In the genomic region with DNA sequence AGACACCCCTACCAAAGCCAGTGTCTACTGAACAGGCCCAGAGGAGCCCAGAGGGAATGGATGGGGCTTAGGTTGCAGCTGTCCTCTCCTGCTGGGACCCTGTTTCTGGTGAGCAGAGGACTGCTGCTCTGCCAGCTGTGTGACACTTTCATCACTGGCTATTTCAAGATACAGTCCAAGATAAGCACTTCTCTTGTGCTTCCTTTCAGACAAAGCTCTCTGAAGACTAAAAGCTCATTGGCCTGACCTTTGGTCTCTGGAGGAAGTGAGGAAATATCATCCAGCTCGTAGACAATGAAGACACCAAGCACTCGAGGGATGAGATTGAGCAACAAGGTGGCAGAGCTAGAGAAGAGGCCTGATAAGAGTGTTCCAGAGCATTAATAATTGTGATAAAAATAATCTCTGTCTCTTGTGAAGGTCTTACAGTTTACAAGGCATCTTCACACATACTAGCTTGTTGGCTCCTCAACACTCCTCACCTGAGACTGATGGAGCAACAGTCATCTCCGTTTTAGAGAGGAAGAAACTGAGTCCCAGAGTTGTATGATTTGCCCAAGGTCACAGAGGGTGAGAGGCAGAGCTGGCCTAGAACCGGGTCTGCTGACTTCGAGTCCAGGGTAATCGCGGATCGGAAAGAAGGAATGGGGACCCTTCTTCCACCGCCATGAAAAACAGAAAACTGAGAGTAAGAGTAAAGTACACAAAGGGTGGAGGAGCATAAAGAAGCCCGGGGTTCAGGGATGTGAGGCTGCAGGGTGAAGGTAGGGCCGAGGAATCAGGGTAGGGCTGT, we compare ENCODE assay signal across 8 cellular contexts. TPM values are rescaled to one million over a fixed set of nuclear protein-coding genes. Genes with fewer than 3 reads are reported as not detected.
A peak's percentile ranks its signal among the peaks of the same experiment; 100 is the strongest.
DNase-seq lines count a peak whose midpoint lies in the region; ATAC-seq and TF ChIP-seq lines count a peak whose summit lies in the region.

No MANE protein-coding gene starts in this region.

- no peaks in the 10 kb centered on the region for H3F3A ChIP-seq in GM23338 (replicated peaks; ENCODE audit: low read depth)

- CTCF ChIA-PET in BJ (lab: Yijun Ruan, JAX) = interaction anchor here (0.6 to 12.7 kb wide), 31 partner anchors 9 to 389 kb away, joined by 3 to 308 read pairs (median 3); partner anchors contain the start of gene STMN1

- no peak for ATAC-seq in GM23338
- no peak for ATAC-seq in GM21825 (IDR thresholded peaks at IDR 0.05; ENCODE audit: unreplicated experiment)

- H3K27ac ChIP-seq in GM23338 (ENCODE audit: low read depth) (peak overlapping the region; percentile 17; the same call in 1 of the 2 replicates), mucosa of rectum (ENCODE audit: low read depth in 2 of 2, low read length in 2 of 2) (peak overlapping the region; percentile 84 to 86)

- TF ChIP-seq CTCF in BJ (IDR thresholded peaks at IDR 0.05; ENCODE audit: insufficient read depth, low read depth, low read length) (no peak), GM23338 (conservative IDR thresholded peaks at IDR 0.05; ENCODE audit: low read depth in 2 of 2) (no peak), epithelial cell of esophagus (IDR thresholded peaks at IDR 0.05; ENCODE audit: insufficient read depth, low read depth, low read length, missing control alignments) (no peak)

- H3K4me2 ChIP-seq in GM23338 = peak overlapping the region; percentile 74

- H4K20me1 ChIP-seq in GM23338 (replicated peaks; ENCODE audit: insufficient read depth) = no peaks in the 10 kb centered on the region

- POLR2A ChIA-PET in BJ (lab: Charles Lee) = interaction anchor here (0.6 to 1.7 kb wide), 7 partner anchors 39 to 177 kb away, joined by 3 to 22 read pairs (median 4); partner anchors contain the start of gene MTFR1L

- H3K27me3 ChIP-seq in BJ (ENCODE audit: control insufficient read depth, insufficient read depth, low read length) (no peaks in the 10 kb centered on the region), GM23338 (ENCODE audit: insufficient read depth) (no peaks in the 10 kb centered on the region), mucosa of rectum (ENCODE audit: control insufficient read depth in 2 of 2, insufficient read depth in 2 of 2, low read length in 2 of 2) (no peaks in the 10 kb centered on the region)

- H3K4me3 ChIP-seq in BJ (ENCODE audit: low read depth, low read length) (peak overlapping the region; percentile 49), GM23338 (peak overlapping the region; percentile 58), epithelial cell of esophagus (ENCODE audit: low read length) (peak overlapping the region; percentile 70), mucosa of rectum (ENCODE audit: low read length in 2 of 2) (peak overlapping the region; percentile 83 to 88)

- no peaks in the 10 kb centered on the region for H3K9me2 ChIP-seq in GM23338 (ENCODE audit: insufficient read depth)

- H3K36me3 Mint-ChIP-seq in GM23338 (ENCODE audit: low read depth) = no peaks in the 10 kb centered on the region

- no peaks in the 10 kb centered on the region for H3K9me3 Mint-ChIP-seq in GM23338

- H3K36me3 ChIP-seq in BJ (ENCODE audit: control insufficient read depth, insufficient read depth, low read length) (no peaks in the 10 kb centered on the region), GM23338 (ENCODE audit: insufficient read depth) (no peaks in the 10 kb centered on the region), mucosa of rectum (ENCODE audit: control insufficient read depth in 2 of 2, insufficient read depth in 2 of 2, low read length in 2 of 2) (peaks cover 0 to 3% of the 10 kb centered on the region in 2 donors)

- peak overlapping the region; percentile 73 to 81 for H3K9ac ChIP-seq in mucosa of rectum (ENCODE audit: low read depth in 1 of 2, low read length in 2 of 2)

- H3K27me3 Mint-ChIP-seq in GM23338 (ENCODE audit: insufficient read depth, low read depth, poor library complexity) = peaks cover 11% of the 10 kb centered on the region

- peak overlapping the region; percentile 45 for H2AFZ ChIP-seq in GM23338

- DNase-seq in BJ (ENCODE audit: low read depth) (no peak), GM23338 (ENCODE audit: low spot score) (no peak), SK-N-DZ (ENCODE audit: low spot score) (peak; percentile 70), epithelial cell of esophagus (ENCODE audit: low read depth) (peak; percentile 47)
- DNase-seq in stimulated activated CD4-positive, alpha-beta T cell treated with anti-CD3 and anti-CD28 coated beads, Interleukin-1b, Interleukin-23, amount 100 ng/mL, for 48 hours = no peak
- DNase-seq in stimulated activated CD4-positive, alpha-beta T cell treated with anti-CD3 and anti-CD28 coated beads, Interleukin-15, amount 100 ng/mL, for 24 hours = no peak

- H3K4me1 ChIP-seq in GM23338 (ENCODE audit: insufficient read depth) (peaks cover 14% of the 10 kb centered on the region), mucosa of rectum (ENCODE audit: control insufficient read depth in 2 of 2, insufficient read depth in 2 of 2, low read length in 2 of 2) (peaks cover 12 to 14% of the 10 kb centered on the region in 2 donors)

- peak overlapping the region; percentile 91 for H3K4me3 Mint-ChIP-seq in GM23338

- H3K9me3 ChIP-seq in mucosa of rectum (ENCODE audit: control insufficient read depth in 2 of 2, low read length in 2 of 2) = no peaks in the 10 kb centered on the region

- peak overlapping the region; percentile 97 for H3K27ac Mint-ChIP-seq in GM23338

- H3K79me2 ChIP-seq in GM23338 (replicated peaks; ENCODE audit: insufficient read depth) = no peaks in the 10 kb centered on the region

- peaks cover 30% of the 10 kb centered on the region for H3K4me1 Mint-ChIP-seq in GM23338

TF ChIP-seq in GM23338, 12 proteins besides CTCF, POLR2A, EP300 and RAD21:
- TF ChIP-seq ZNF114 (CRISPR knock-in tag; IDR thresholded peaks at IDR 0.05) = no peak

RNA-seq across cellular contexts. Expression of gene PAFAH2, which starts 0.7 kb away (rescaled TPM):
- polyA plus RNA-seq in BJ (2011; rRNA removed) (11.9 and 13.2 TPM in 2 replicates), GM23338 (2016; fragmentation: Nextera tagmentation; extraction: Ambion mirVana) (5.7 TPM in 2 replicates)
- 5.2 and 7.8 TPM in 2 replicates for polyA minus RNA-seq in BJ (2011; rRNA and poly(A)+ RNA removed)
- total RNA-seq in GM23338 (2014; rRNA removed; shearing (Covaris generic)) = 7.7 and 10.3 TPM in 2 replicates
- polyA plus RNA-seq in SK-N-DZ (2014; cell fraction: cytosol; rRNA removed) = 6.1 and 12.0 TPM in 2 replicates
- polyA plus RNA-seq in SK-N-DZ (2014; cell fraction: nucleus; rRNA removed) = 2.2 and 6.3 TPM in 2 replicates

RNA-seq across cellular contexts. Expression of gene EXTL1, which starts 24.4 kb away (rescaled TPM):
- polyA plus RNA-seq in BJ (2011; rRNA removed) (3.6 and 5.0 TPM in 2 replicates), GM23338 (2016; fragmentation: Nextera tagmentation; extraction: Ambion mirVana) (0.21 and 0.37 TPM in 2 replicates)
- 3.8 and 6.2 TPM in 2 replicates for polyA minus RNA-seq in BJ (2011; rRNA and poly(A)+ RNA removed)
- 0.35 and 1.2 TPM in 2 replicates for total RNA-seq in GM23338 (2014; rRNA removed; shearing (Covaris generic))
- polyA plus RNA-seq in SK-N-DZ (2014; cell fraction: cytosol; rRNA removed) = 0.33 TPM in 1 of 2 replicates, not detected in the other
- 0.05 and 0.34 TPM in 2 replicates for polyA plus RNA-seq in SK-N-DZ (2014; cell fraction: nucleus; rRNA removed)

RNA-seq across cellular contexts. Expression of gene SLC30A2, which starts 48.8 kb away (rescaled TPM):
- polyA plus RNA-seq in BJ (2011; rRNA removed) (not detected in 2 replicates), GM23338 (2016; fragmentation: Nextera tagmentation; extraction: Ambion mirVana) (not detected in 2 replicates)
- 0.10 TPM in 1 of 2 replicates, not detected in the other for polyA minus RNA-seq in BJ (2011; rRNA and poly(A)+ RNA removed)
- 0.07 TPM in 1 of 2 replicates, not detected in the other for total RNA-seq in GM23338 (2014; rRNA removed; shearing (Covaris generic))
- polyA plus RNA-seq in SK-N-DZ (2014; cell fraction: cytosol; rRNA removed) = not detected in 2 replicates
- not detected in 2 replicates for polyA plus RNA-seq in SK-N-DZ (2014; cell fraction: nucleus; rRNA removed)

Comparison
In these comparisons a context has a peak if more than half of its experiments do, and no peak if none do; other contexts are left out.
1. DNase-seq: peak in SK-N-DZ (single experiment) and epithelial cell of esophagus (single experiment); none in BJ (single experiment), GM23338 (single experiment), stimulated activated CD4-positive, alpha-beta T cell treated with anti-CD3 and anti-CD28 coated beads, Interleukin-1b, Interleukin-23, amount 100 ng/mL, for 48 hours (single experiment) and stimulated activated CD4-positive, alpha-beta T cell treated with anti-CD3 and anti-CD28 coated beads, Interleukin-15, amount 100 ng/mL, for 24 hours (single experiment).
2. Peak in every context shown above with its lines, with median percentiles within 50 percentile points of each other: H3K4me3 ChIP-seq.